Comparison of ENCODE assay signal across 1 cellular context in genomic region chr14:23119362-23120327, GRCh38.
TF ChIP-seq lines count a peak whose summit lies in the region.

No MANE protein-coding gene starts in this region.

TF ChIP-seq in HepG2, 621 proteins besides CTCF, POLR2A, EP300 and RAD21:
- TF ChIP-seq ZBTB40 (IDR thresholded peaks at IDR 0.05) (no peak), ZBTB40 (CRISPR knock-in tag; IDR thresholded peaks at IDR 0.05) (0 out of 2 replicates have a peak, but pooled peaks have one; percentile 4), ATF7-NPFF (CRISPR knock-in tag; IDR thresholded peaks at IDR 0.05; ENCODE audit: low read depth) (0 out of 2 replicates have a peak, but pooled peaks have one; percentile 42), EZH2 (conservative IDR thresholded peaks at IDR 0.05; ENCODE audit: low read depth, low read length) (0 out of 2 replicates have a peak, but pooled peaks have one; percentile 23), ZNF225 (CRISPR knock-in tag; IDR thresholded peaks at IDR 0.05) (peak; percentile 84; the same call in 1 of the 2 replicates), ZNF878 (CRISPR knock-in tag; IDR thresholded peaks at IDR 0.05) (no peak), TRIM24 (CRISPR knock-in tag; IDR thresholded peaks at IDR 0.05) (0 out of 2 replicates have a peak, but pooled peaks have one; percentile 28), XRCC5 (optimal IDR thresholded peaks at IDR 0.05; ENCODE audit: low read length) (no peak), ZNF451 (CRISPR knock-in tag; IDR thresholded peaks at IDR 0.05) (no peak), NFIB (CRISPR knock-in tag; IDR thresholded peaks at IDR 0.05; ENCODE audit: borderline replicate concordance) (0 out of 2 replicates have a peak, but pooled peaks have one; percentile 60), HBP1 (CRISPR knock-in tag; IDR thresholded peaks at IDR 0.05; ENCODE audit: low read depth) (0 out of 2 replicates have a peak, but pooled peaks have one; percentile 32), ZNF260 (CRISPR knock-in tag; IDR thresholded peaks at IDR 0.05; ENCODE audit: borderline replicate concordance, low read depth) (no peak), HIVEP1 (CRISPR knock-in tag; IDR thresholded peaks at IDR 0.05) (0 out of 2 replicates have a peak, but pooled peaks have one; percentile 13), ZNF839 (CRISPR knock-in tag; IDR thresholded peaks at IDR 0.05; ENCODE audit: borderline replicate concordance) (0 out of 2 replicates have a peak, but pooled peaks have one; percentile 9), ZNF768 (CRISPR knock-in tag; IDR thresholded peaks at IDR 0.05) (peak; percentile 30; the same call in 1 of the 2 replicates), PREB (CRISPR knock-in tag; IDR thresholded peaks at IDR 0.05) (no peak)
